Comparison of ENCODE assay signal across 15 cellular contexts in the genomic region with DNA sequence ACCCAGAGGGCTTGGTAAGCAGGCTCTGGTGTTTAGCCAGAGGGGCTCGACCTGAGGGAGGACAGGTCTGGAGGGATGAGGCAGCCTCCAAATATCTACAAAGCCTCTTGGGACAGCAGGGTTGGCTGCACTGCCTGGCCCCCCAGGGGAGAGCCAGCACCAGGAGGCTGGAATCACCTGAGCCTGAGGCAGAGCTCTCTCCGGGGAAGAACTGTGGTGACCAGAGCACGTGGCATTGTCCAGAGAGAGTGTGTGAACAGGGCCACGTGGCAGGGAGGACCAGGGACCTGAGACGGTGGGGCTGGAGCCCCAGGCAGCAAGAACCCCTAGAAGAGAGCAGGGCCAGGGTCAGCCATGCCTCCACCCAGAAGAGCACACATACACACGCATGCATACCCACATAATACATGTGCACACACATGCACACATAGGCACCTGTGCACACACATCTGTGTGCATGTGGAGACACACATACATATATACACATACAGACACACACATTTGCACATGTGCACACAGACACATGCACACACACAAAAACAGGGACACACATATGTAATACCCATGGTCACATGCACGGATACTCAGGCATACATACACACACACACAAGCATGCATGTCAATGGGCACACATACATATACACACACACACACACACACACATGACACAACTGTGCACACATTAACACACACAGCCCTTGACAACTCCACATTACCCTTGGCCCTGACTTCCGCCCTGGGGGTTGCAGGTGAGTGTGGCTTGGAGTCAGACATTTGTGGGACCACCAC.
A peak's percentile ranks its signal among the peaks of the same experiment; 100 is the strongest.
DNase-seq lines count a peak whose midpoint lies in the region; ATAC-seq, FAIRE-seq and TF ChIP-seq lines count a peak whose summit lies in the region.
"Had no signal": no experiment of that assay in that cellular context is flagged by ENCODE, and none has a peak within 500 bp of the region (broad histone marks: within the 10 kb centered on the region; RNA-seq: fewer than 3 reads in every experiment).

No MANE protein-coding gene starts in this region.

- no peak overlapping the region for H2AFZ ChIP-seq in neuronal stem cell (ENCODE audit: low read length)
- H2AFZ ChIP-seq: GM23338 had no signal

- DNase-seq in bronchial epithelial cell (ENCODE audit: low read depth) = no peak
- DNase-seq in neuronal stem cell (ENCODE audit: low spot score) = no peak
- DNase-seq in EL = no peak
- no peak for DNase-seq in hippocampal formation (lab: John Stamatoyannopoulos, UW)
- DNase-seq in SKM-1 treated with dmso at 0.1 percent for 144 hours (lab: John Stamatoyannopoulos, UW; ENCODE audit: unreplicated experiment) = no peak
- DNase-seq: ACHN; CD4-positive, alpha-beta memory T cell; DMS79; GDM1; H7 had no signal

- H2BK12ac ChIP-seq in neuronal stem cell (ENCODE audit: low read length) = no peak overlapping the region

- H3K4me3 ChIP-seq in BLaER1 (no peak overlapping the region), HEK293 (ENCODE audit: low read depth, low read length) (no peak overlapping the region), bronchial epithelial cell (ENCODE audit: low read depth, low read length) (no peak overlapping the region), neuronal stem cell (ENCODE audit: low read length in 2 of 2) (no peak overlapping the region)
- H3K4me3 ChIP-seq: GM23338 had no signal

- POLR2A ChIA-PET in HEK293 (lab: Yijun Ruan, JAX) = interaction anchor here (1.2 kb wide), 1 partner anchor 25 kb away, joined by 3 read pairs; no protein-coding TSS in a partner anchor

- H3K4me1 ChIP-seq in BLaER1 (peaks cover 38% of the 10 kb centered on the region), HEK293 (ENCODE audit: control insufficient read depth, insufficient read depth, low read length) (no peaks in the 10 kb centered on the region; the same call in 1 of the 2 replicates), neuronal stem cell (ENCODE audit: control insufficient read depth in 2 of 2, insufficient read depth in 1 of 2, low read depth in 1 of 2, low read length in 2 of 2) (peaks cover 0 to 2% of the 10 kb centered on the region in 2 donors)

- H3K79me1 ChIP-seq in neuronal stem cell (ENCODE audit: low read depth, low read length) = peaks cover 3% of the 10 kb centered on the region

- H3K18ac ChIP-seq in neuronal stem cell (ENCODE audit: low read length) = no peak overlapping the region

- H2AK5ac ChIP-seq in neuronal stem cell (ENCODE audit: low read depth, low read length) = no peak overlapping the region

- H3K27me3 ChIP-seq in BLaER1 = no peaks in the 10 kb centered on the region
- peaks cover 3% of the 10 kb centered on the region for H3K27me3 ChIP-seq in bronchial epithelial cell (ENCODE audit: control insufficient read depth, insufficient read depth, low read length)
- H3K27me3 ChIP-seq in neuronal stem cell (ENCODE audit: control insufficient read depth in 3 of 3, insufficient read depth in 3 of 3, low read depth in 1 of 3, low read length in 3 of 3) = no peaks in the 10 kb centered on the region

- FAIRE-seq in bronchial epithelial cell (lab: Jason Lieb, UNC) = peak; percentile 86

- TF ChIP-seq CTCF in HEK293 (tag by site-specific recombination; IDR thresholded peaks at IDR 0.05) = no peak
- no peak for TF ChIP-seq CTCF in bronchial epithelial cell (IDR thresholded peaks at IDR 0.05; ENCODE audit: insufficient read depth, low read length, severe bottlenecking)

- no peak overlapping the region for H2BK120ac ChIP-seq in neuronal stem cell (ENCODE audit: low read depth, low read length)

- no peaks in the 10 kb centered on the region for H4K20me1 ChIP-seq in BLaER1

- H3K9ac ChIP-seq in BLaER1 (0 out of 2 replicates have a peak overlapping the region, but pooled peaks have one; percentile 19), neuronal stem cell (ENCODE audit: low read depth, low read length, poor library complexity) (peak overlapping the region; percentile 76)

- no peak overlapping the region for H3K23ac ChIP-seq in neuronal stem cell (ENCODE audit: low read depth, low read length, poor library complexity)

- WGBS in neuronal stem cell (ENCODE audit: extremely low coverage in 2 of 2, insufficient read length in 2 of 2, insufficient replicate concordance in 1 of 2), 2 donors = no CpG with 5 or more reads among the region's 8 CpGs

- H4K91ac ChIP-seq in neuronal stem cell (ENCODE audit: low read depth, low read length, poor library complexity) = no peak overlapping the region

- CTCF ChIA-PET in HEK293 (lab: Yijun Ruan, JAX) = interaction anchor here (2.3 kb wide), 1 partner anchor 219 kb away, joined by 6 read pairs; no protein-coding TSS in a partner anchor

- no peaks in the 10 kb centered on the region for H3K36me3 ChIP-seq in BLaER1
- no peaks in the 10 kb centered on the region for H3K36me3 ChIP-seq in HEK293 (ENCODE audit: control insufficient read depth in 2 of 2, insufficient read depth in 1 of 2, low read length in 2 of 2)
- no peaks in the 10 kb centered on the region for H3K36me3 ChIP-seq in bronchial epithelial cell (ENCODE audit: control insufficient read depth, insufficient read depth, low read length)
- peaks cover 0 to 5% of the 10 kb centered on the region in 2 donors for H3K36me3 ChIP-seq in neuronal stem cell (replicated peaks in 1 of 2; ENCODE audit: control insufficient read depth in 2 of 2, insufficient read depth in 2 of 2, low read length in 2 of 2)

- ATAC-seq in GM21825 (IDR thresholded peaks at IDR 0.05; ENCODE audit: unreplicated experiment) = no peak
- ATAC-seq: GM23338 had no signal

- H2BK5ac ChIP-seq in neuronal stem cell (ENCODE audit: low read length) = peak overlapping the region; percentile 57

- peak overlapping the region; percentile 58 for H3K14ac ChIP-seq in neuronal stem cell (ENCODE audit: low read length)

- H3K4ac ChIP-seq in neuronal stem cell (ENCODE audit: low read length) = no peak overlapping the region

- H3K4me2 ChIP-seq in BLaER1 (peak overlapping the region; percentile 63), neuronal stem cell (ENCODE audit: insufficient read depth, low read length, poor library complexity, severe bottlenecking) (no peak overlapping the region)
- H3K4me2 ChIP-seq: GM23338 had no signal

- H2BK15ac ChIP-seq in neuronal stem cell (ENCODE audit: low read length) = no peak overlapping the region

- H3K27ac ChIP-seq in BLaER1 (peak overlapping the region; percentile 18; the same call in 1 of the 2 replicates), HEK293 (ENCODE audit: extremely low read depth, low read depth, low read length) (no peak overlapping the region), neuronal stem cell (replicated peaks; ENCODE audit: low read length) (no peak overlapping the region)
- H3K27ac ChIP-seq: C4-2B had no signal

- no peak overlapping the region for H4K8ac ChIP-seq in neuronal stem cell (ENCODE audit: low read depth, low read length)

- H3K9me3 ChIP-seq in BLaER1 (no peaks in the 10 kb centered on the region), HEK293 (ENCODE audit: control insufficient read depth, insufficient read depth, low read depth, low read length) (no peaks in the 10 kb centered on the region), neuronal stem cell (replicated peaks in 1 of 2; ENCODE audit: control insufficient read depth in 2 of 2, insufficient read depth in 1 of 2, low read depth in 1 of 2, low read length in 2 of 2) (no peaks in the 10 kb centered on the region)

TF ChIP-seq in HEK293, 187 proteins besides CTCF, POLR2A, EP300 and RAD21:
- TF ChIP-seq ZSCAN4 (tag by site-specific recombination; IDR thresholded peaks at IDR 0.05) = peak; percentile 72
- no peak for TF ChIP-seq BCL11B (tag by site-specific recombination; IDR thresholded peaks at IDR 0.05; ENCODE audit: low read depth)
- TF ChIP-seq YY2 (tag by site-specific recombination; IDR thresholded peaks at IDR 0.05) = 0 out of 2 replicates have a peak, but pooled peaks have one; percentile 14
